In the genomic region with DNA sequence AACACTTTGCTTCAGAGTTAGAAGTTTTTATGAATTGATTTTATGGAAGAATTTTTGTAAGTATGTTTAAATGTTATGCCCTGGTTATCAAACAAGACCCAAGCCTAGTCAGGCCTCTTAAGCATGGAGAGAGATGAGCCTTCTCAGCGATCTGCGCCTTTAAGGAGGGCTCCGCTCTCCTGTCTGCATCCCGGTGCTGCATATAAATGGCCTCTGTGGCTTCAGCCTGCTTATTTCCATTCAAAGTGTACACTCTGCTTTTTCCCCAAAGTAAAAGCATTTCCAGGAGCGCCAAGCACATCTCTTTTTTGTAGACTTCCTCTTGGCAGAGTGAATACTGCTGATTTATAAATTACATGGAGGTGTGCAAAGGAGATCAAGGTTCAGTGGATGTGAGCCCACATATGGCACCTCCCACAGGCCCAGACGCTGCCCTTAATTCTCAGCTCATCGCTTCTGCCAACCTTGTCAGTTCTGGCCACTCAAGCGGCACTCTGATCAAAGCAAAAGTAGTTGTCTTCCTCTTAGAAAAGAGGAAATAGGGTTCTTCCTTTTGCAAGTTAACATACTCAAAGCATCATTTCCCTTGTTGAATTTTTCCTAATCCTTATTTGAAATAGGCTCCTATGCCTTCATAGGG, we compare ENCODE assay signal across 9 cellular contexts.
DNase-seq lines count a peak whose midpoint lies in the region; ATAC-seq lines count a peak whose summit lies in the region.
"Had no signal": no experiment of that assay in that cellular context is flagged by ENCODE, and none has a peak within 500 bp of the region (broad histone marks: within the 10 kb centered on the region; RNA-seq: fewer than 3 reads in every experiment).

No MANE protein-coding gene starts in this region.

- H3K9me3 ChIP-seq in BLaER1, result no peaks in the 10 kb centered on the region

- peak overlapping the region; percentile 46; the same call in 1 of the 2 replicates for H3K9ac ChIP-seq in BLaER1

- H3K4me3 ChIP-seq in BLaER1, result no peak overlapping the region; the same call in 1 of the 2 replicates

- peak overlapping the region; percentile 77 for H3K27ac ChIP-seq in BLaER1

- peaks cover 6% of the 10 kb centered on the region for H3K36me3 Mint-ChIP-seq in activated naive CD8-positive, alpha-beta T cell treated with anti-CD3 and anti-CD28 coated beads for 36 hours

- peak overlapping the region; percentile 54 for H3K27ac Mint-ChIP-seq in activated naive CD8-positive, alpha-beta T cell treated with anti-CD3 and anti-CD28 coated beads for 36 hours

- peaks cover 71% of the 10 kb centered on the region for H3K4me1 Mint-ChIP-seq in activated naive CD8-positive, alpha-beta T cell treated with anti-CD3 and anti-CD28 coated beads for 36 hours

- peaks cover 100% of the 10 kb centered on the region for H3K4me1 ChIP-seq in BLaER1

- H3K27me3 Mint-ChIP-seq in activated naive CD8-positive, alpha-beta T cell treated with anti-CD3 and anti-CD28 coated beads for 36 hours, result no peaks in the 10 kb centered on the region

- H3K27me3 ChIP-seq in BLaER1, result no peaks in the 10 kb centered on the region

- DNase-seq in activated naive CD8-positive, alpha-beta T cell treated with anti-CD3 and anti-CD28 coated beads for 36 hours, result no peak
- no peak for DNase-seq in NCI-H774 (lab: John Stamatoyannopoulos, UW)
- DNase-seq in NK-92 treated with Interleukin-12 subunit alpha and Interleukin-12 subunit beta, amount 100 ng/mL, for 24 hours (lab: John Stamatoyannopoulos, UW), result no peak
- DNase-seq in HUDEP-2 (lab: John Stamatoyannopoulos, UW; ENCODE audit: unreplicated experiment in 76 of 76), result no peak
- no peak for DNase-seq in NCI-H526 (lab: John Stamatoyannopoulos, UW)
- DNase-seq: foreskin fibroblast had no signal

- peaks cover 4% of the 10 kb centered on the region for H3K9me3 Mint-ChIP-seq in activated naive CD8-positive, alpha-beta T cell treated with anti-CD3 and anti-CD28 coated beads for 36 hours

- no peaks in the 10 kb centered on the region for H4K20me1 ChIP-seq in BLaER1

- no peak overlapping the region for H3K4me3 Mint-ChIP-seq in activated naive CD8-positive, alpha-beta T cell treated with anti-CD3 and anti-CD28 coated beads for 36 hours

- ATAC-seq in GM19023 (IDR thresholded peaks at IDR 0.05; ENCODE audit: unreplicated experiment) (peak; percentile 30), HG03342 (IDR thresholded peaks at IDR 0.05; ENCODE audit: unreplicated experiment) (peak; percentile 45)

- peak overlapping the region; percentile 75 for H3K4me2 ChIP-seq in BLaER1

- no peaks in the 10 kb centered on the region for H3K36me3 ChIP-seq in BLaER1
